In genomic region chr6:149139782-149140136, GRCh38 we compare ENCODE assay signal across 12 cellular contexts.
A peak's percentile ranks its signal among the peaks of the same experiment; 100 is the strongest.
DNase-seq lines count a peak whose midpoint lies in the region; ATAC-seq and TF ChIP-seq lines count a peak whose summit lies in the region.
"Had no signal": no experiment of that assay in that cellular context is flagged by ENCODE, and none has a peak within 500 bp of the region (broad histone marks: within the 10 kb centered on the region; RNA-seq: fewer than 3 reads in every experiment).

No MANE protein-coding gene starts in this region.

- CTCF ChIA-PET in activated CD4-positive, alpha-beta T cell treated with anti-CD3 and anti-CD28 coated beads for 36 hours (lab: Charles Lee): interaction anchor here (0.6 to 2.1 kb wide), 12 partner anchors 9 to 292 kb away, joined by 3 to 8 read pairs (median 3); no protein-coding TSS in a partner anchor

- H3K9me3 Mint-ChIP-seq in activated CD4-positive, alpha-beta T cell treated with anti-CD3 and anti-CD28 coated beads for 36 hours (ENCODE audit: low read depth): peaks cover 12% of the 10 kb centered on the region
- peaks cover 14% of the 10 kb centered on the region for H3K9me3 Mint-ChIP-seq in activated naive CD8-positive, alpha-beta T cell treated with anti-CD3 and anti-CD28 coated beads for 36 hours

- H4K20me1 ChIP-seq in Karpas-422 (ENCODE audit: insufficient read depth, low read depth, low read length): no peaks in the 10 kb centered on the region

- H2AFZ ChIP-seq in Karpas-422 (ENCODE audit: low read length): 0 out of 2 replicates have a peak overlapping the region, but pooled peaks have one; percentile 10

- peaks cover 42% of the 10 kb centered on the region for H3K4me1 Mint-ChIP-seq in activated CD4-positive, alpha-beta T cell treated with anti-CD3 and anti-CD28 coated beads for 36 hours
- peaks cover 35% of the 10 kb centered on the region for H3K4me1 Mint-ChIP-seq in activated naive CD8-positive, alpha-beta T cell treated with anti-CD3 and anti-CD28 coated beads for 36 hours

- H3K4me2 ChIP-seq in Karpas-422 (ENCODE audit: low read depth, low read length, poor library complexity, severe bottlenecking): no peak overlapping the region

- H3K36me3 Mint-ChIP-seq in activated CD4-positive, alpha-beta T cell treated with anti-CD3 and anti-CD28 coated beads for 36 hours (ENCODE audit: low read depth): peaks cover 10% of the 10 kb centered on the region
- H3K36me3 Mint-ChIP-seq in activated naive CD8-positive, alpha-beta T cell treated with anti-CD3 and anti-CD28 coated beads for 36 hours: peaks cover 40% of the 10 kb centered on the region

- TF ChIP-seq CTCF in prostate gland (IDR thresholded peaks at IDR 0.05): no peak

- no peaks in the 10 kb centered on the region for H3K9me3 ChIP-seq in Karpas-422 (ENCODE audit: low read length)
- no peaks in the 10 kb centered on the region for H3K9me3 ChIP-seq in prostate gland
- H3K9me3 ChIP-seq: suprapubic skin had no signal

- H3K4me1 ChIP-seq in Karpas-422 (ENCODE audit: low read length) (no peaks in the 10 kb centered on the region), prostate gland (replicated peaks) (peaks cover 5% of the 10 kb centered on the region)
- H3K4me1 ChIP-seq: suprapubic skin had no signal

- no peaks in the 10 kb centered on the region for H3K79me2 ChIP-seq in Karpas-422 (ENCODE audit: low read length)

- no peak for TF ChIP-seq POLR2A in prostate gland (IDR thresholded peaks at IDR 0.05)

- POLR2A ChIA-PET in activated CD4-positive, alpha-beta T cell treated with anti-CD3 and anti-CD28 coated beads for 36 hours (lab: Charles Lee): interaction anchor here (0.5 to 1.1 kb wide), 9 partner anchors 11 to 530 kb away, joined by 3 to 7 read pairs (median 3); no protein-coding TSS in a partner anchor

- intact Hi-C loops in activated CD4-positive, alpha-beta T cell treated with anti-CD3 and anti-CD28 coated beads for 36 hours (cut with DNase I, micrococcal nuclease): loop anchor here (1.0 to 10.0 kb wide), 15 partner anchors 9 to 382 kb away; partner anchors contain the start of gene TAB2 (in 1 of the 2)
- intact Hi-C loops in prostate gland (cut with DNase I): no loop called here

- no peaks in the 10 kb centered on the region for H3K27me3 ChIP-seq in Karpas-422 (ENCODE audit: low read length)
- no peaks in the 10 kb centered on the region for H3K27me3 ChIP-seq in prostate gland (replicated peaks; ENCODE audit: insufficient read depth)
- H3K27me3 ChIP-seq: suprapubic skin had no signal

- H3K4me3 Mint-ChIP-seq in activated CD4-positive, alpha-beta T cell treated with anti-CD3 and anti-CD28 coated beads for 36 hours: peak overlapping the region; percentile 63
- peak overlapping the region; percentile 75 for H3K4me3 Mint-ChIP-seq in activated naive CD8-positive, alpha-beta T cell treated with anti-CD3 and anti-CD28 coated beads for 36 hours

- ATAC-seq in activated CD4-positive, alpha-beta T cell treated with anti-CD3 and anti-CD28 coated beads for 36 hours: peak; percentile 0
- ATAC-seq in HG02610 (IDR thresholded peaks at IDR 0.05; ENCODE audit: unreplicated experiment): no peak

- no peaks in the 10 kb centered on the region for H3K9me2 ChIP-seq in Karpas-422 (replicated peaks; ENCODE audit: insufficient read depth, low read length)

- H3K27ac Mint-ChIP-seq in activated CD4-positive, alpha-beta T cell treated with anti-CD3 and anti-CD28 coated beads for 36 hours: peak overlapping the region; percentile 97
- H3K27ac Mint-ChIP-seq in activated naive CD8-positive, alpha-beta T cell treated with anti-CD3 and anti-CD28 coated beads for 36 hours: peak overlapping the region; percentile 99

- H3K36me3 ChIP-seq in Karpas-422 (ENCODE audit: insufficient read depth, low read length) (no peaks in the 10 kb centered on the region), prostate gland (no peaks in the 10 kb centered on the region)
- H3K36me3 ChIP-seq: suprapubic skin, WERI-Rb-1 had no signal

- H3K27me3 Mint-ChIP-seq in activated CD4-positive, alpha-beta T cell treated with anti-CD3 and anti-CD28 coated beads for 36 hours: no peaks in the 10 kb centered on the region
- no peaks in the 10 kb centered on the region for H3K27me3 Mint-ChIP-seq in activated naive CD8-positive, alpha-beta T cell treated with anti-CD3 and anti-CD28 coated beads for 36 hours

- H3K4me3 ChIP-seq in Karpas-422 (ENCODE audit: low read length) (no peak overlapping the region), prostate gland (no peak overlapping the region)
- H3K4me3 ChIP-seq: suprapubic skin had no signal

- no peak for DNase-seq in activated CD4-positive, alpha-beta T cell treated with anti-CD3 and anti-CD28 coated beads for 36 hours
- DNase-seq in activated CD4-positive, alpha-beta T cell treated with anti-CD3 and anti-CD28 coated beads, Interleukin-2, amount 50 U/mL, for 4 hours: no peak
- DNase-seq in Karpas-422 (no peak), prostate gland (ENCODE audit: low spot score) (no peak), H4 (ENCODE audit: low spot score) (no peak), NCI-H446 (lab: John Stamatoyannopoulos, UW) (no peak)
- DNase-seq in activated naive CD8-positive, alpha-beta T cell treated with anti-CD3 and anti-CD28 coated beads for 36 hours: no peak
- DNase-seq: NCI-H1694 treated with DMSO at 0.1 percent for 48 hours, NCI-H510A treated with DMSO at 0.1 percent for 48 hours, WERI-Rb-1 had no signal

- H3K27ac ChIP-seq in Karpas-422 (ENCODE audit: low read length) (no peak overlapping the region), prostate gland (peak overlapping the region; percentile 49 to 57)
- H3K27ac ChIP-seq: suprapubic skin, WERI-Rb-1 had no signal

- H3K9ac ChIP-seq in Karpas-422 (ENCODE audit: low read length): no peak overlapping the region
